ENCODE assay signal across 25 cellular contexts in genomic region chr1:209403921-209404320, GRCh38.
A peak's percentile ranks its signal among the peaks of the same experiment; 100 is the strongest.
DNase-seq lines count a peak whose midpoint lies in the region; ATAC-seq, FAIRE-seq and TF ChIP-seq lines count a peak whose summit lies in the region.
"Had no signal": no experiment of that assay in that cellular context is flagged by ENCODE, and none has a peak within 500 bp of the region (broad histone marks: within the 10 kb centered on the region; RNA-seq: fewer than 3 reads in every experiment).

No MANE protein-coding gene starts in this region.

- no peak overlapping the region for H2BK12ac ChIP-seq in neuronal stem cell (ENCODE audit: low read length)

- peak overlapping the region; percentile 39 for H3K18ac ChIP-seq in neuronal stem cell (ENCODE audit: low read length)

- H4K91ac ChIP-seq in neuronal stem cell (ENCODE audit: low read depth, low read length, poor library complexity) = no peak overlapping the region

- DNase-seq in HFFc6 (no peak), RCC 7860 (ENCODE audit: low spot score) (peak; percentile 64), epithelial cell of esophagus (ENCODE audit: low read depth) (peak; percentile 79), neuronal stem cell (ENCODE audit: low spot score) (no peak), NCI-H1694 treated with DMSO at 0.1 percent for 48 hours (lab: John Stamatoyannopoulos, UW) (no peak), vagina (ENCODE audit: extremely low spot score in 2 of 2) (no peak), prostate gland (ENCODE audit: low spot score) (no peak), left lobe of liver (ENCODE audit: low spot score) (no peak)
- DNase-seq: activated CD4-positive, alpha-beta T cell treated with anti-CD3 and anti-CD28 coated beads, Interleukin-2, amount 10 ng/mL, durations not matched to agents 24 days and 14 days; activated naive CD4-positive, alpha-beta T cell treated with anti-CD3 and anti-CD28 coated beads for 36 hours; activated T-cell treated with anti-CD3 and anti-CD28 coated beads, Interleukin-2, amount 50 U/mL, for 48 hours; colonic mucosa; DMS79 treated with DMSO at 0.1 percent for 48 hours; glutamatergic neuron; MG63; NCI-H1436; NCI-H2107; NCI-H446; psoas muscle; upper lobe of left lung had no signal

- no peak overlapping the region for H4K8ac ChIP-seq in neuronal stem cell (ENCODE audit: low read depth, low read length)

- intact Hi-C loops in vagina (cut with DNase I) (no loop called here), prostate gland (cut with DNase I) (no loop called here)

- no peak overlapping the region for H2BK5ac ChIP-seq in neuronal stem cell (ENCODE audit: low read length)

- H3K14ac ChIP-seq in neuronal stem cell (ENCODE audit: low read length) = no peak overlapping the region

- peaks cover 8% of the 10 kb centered on the region; the same call in 1 of the 2 replicates for H3K36me3 Mint-ChIP-seq in HFFc6 (ENCODE audit: low read depth)

- TF ChIP-seq CTCF in HFFc6 (IDR thresholded peaks at IDR 0.05) (no peak), epithelial cell of esophagus (IDR thresholded peaks at IDR 0.05; ENCODE audit: insufficient read depth, low read depth, low read length, missing control alignments) (no peak), vagina (IDR thresholded peaks at IDR 0.05) (no peak), prostate gland (IDR thresholded peaks at IDR 0.05) (no peak)

- no peak for TF ChIP-seq POLR2A in vagina (IDR thresholded peaks at IDR 0.05)
- no peak for TF ChIP-seq POLR2A in prostate gland (IDR thresholded peaks at IDR 0.05)

- no peak overlapping the region for H3K4ac ChIP-seq in neuronal stem cell (ENCODE audit: low read length)

- no peak overlapping the region for H3K9ac ChIP-seq in neuronal stem cell (ENCODE audit: low read depth, low read length, poor library complexity)

- peak overlapping the region; percentile 46; the same call in 1 of the 2 replicates for H3K27ac Mint-ChIP-seq in HFFc6
- H3K27ac Mint-ChIP-seq: activated CD4-positive, alpha-beta T cell treated with anti-CD3 and anti-CD28 coated beads, Interleukin-2, amount 10 ng/mL, durations not matched to agents 24 days and 14 days; activated naive CD4-positive, alpha-beta T cell treated with anti-CD3 and anti-CD28 coated beads for 36 hours; T-helper 1 cell treated with Interleukin-12 subunit alpha and Interleukin-12 subunit beta and Interleukin-4 antibody, amounts not matched to agents 30 μg/mL and 1 μg/mL, for 36 hours had no signal

- H2BK120ac ChIP-seq in neuronal stem cell (ENCODE audit: low read depth, low read length) = no peak overlapping the region

- no CpG with 5 or more reads among the region's 7 CpGs for WGBS in neuronal stem cell (ENCODE audit: extremely low coverage in 2 of 2, insufficient read length in 2 of 2, insufficient replicate concordance in 1 of 2), 2 donors
- 85% methylated on average over 7 of the region's 7 CpGs for WGBS in prostate gland

- H3K27ac ChIP-seq in neuronal stem cell (replicated peaks; ENCODE audit: low read length) = no peak overlapping the region
- no peak overlapping the region for H3K27ac ChIP-seq in vagina
- H3K27ac ChIP-seq in prostate gland = no peak overlapping the region
- H3K27ac ChIP-seq: colonic mucosa, neutrophil, psoas muscle, upper lobe of left lung, VCaP had no signal

- H3K36me3 ChIP-seq in neuronal stem cell (replicated peaks in 1 of 2; ENCODE audit: control insufficient read depth in 2 of 2, insufficient read depth in 2 of 2, low read length in 2 of 2) = no peaks in the 10 kb centered on the region
- H3K36me3 ChIP-seq in vagina = no peaks in the 10 kb centered on the region
- H3K36me3 ChIP-seq in prostate gland = no peaks in the 10 kb centered on the region
- H3K36me3 ChIP-seq: colonic mucosa, MG63, neutrophil, SJCRH30, upper lobe of left lung had no signal

- no peaks in the 10 kb centered on the region for H3K9me3 Mint-ChIP-seq in HFFc6
- H3K9me3 Mint-ChIP-seq: activated CD4-positive, alpha-beta T cell treated with anti-CD3 and anti-CD28 coated beads, Interleukin-2, amount 10 ng/mL, durations not matched to agents 24 days and 14 days; activated naive CD4-positive, alpha-beta T cell treated with anti-CD3 and anti-CD28 coated beads for 36 hours; T-helper 1 cell treated with Interleukin-12 subunit alpha and Interleukin-12 subunit beta and Interleukin-4 antibody, amounts not matched to agents 30 μg/mL and 1 μg/mL, for 36 hours had no signal

- H3K9me3 ChIP-seq in neuronal stem cell (replicated peaks in 1 of 2; ENCODE audit: control insufficient read depth in 2 of 2, insufficient read depth in 1 of 2, low read depth in 1 of 2, low read length in 2 of 2) = no peaks in the 10 kb centered on the region
- no peaks in the 10 kb centered on the region for H3K9me3 ChIP-seq in vagina
- no peaks in the 10 kb centered on the region for H3K9me3 ChIP-seq in prostate gland
- H3K9me3 ChIP-seq: colonic mucosa, MG63, neutrophil, psoas muscle, SJCRH30, upper lobe of left lung had no signal

- H2AFZ ChIP-seq in neuronal stem cell (ENCODE audit: low read length) = no peak overlapping the region

- peak overlapping the region; percentile 6 for H2AK5ac ChIP-seq in neuronal stem cell (ENCODE audit: low read depth, low read length)

- H3K4me3 Mint-ChIP-seq in HFFc6 = no peak overlapping the region
- H3K4me3 Mint-ChIP-seq: activated CD4-positive, alpha-beta T cell treated with anti-CD3 and anti-CD28 coated beads, Interleukin-2, amount 10 ng/mL, durations not matched to agents 24 days and 14 days; activated naive CD4-positive, alpha-beta T cell treated with anti-CD3 and anti-CD28 coated beads for 36 hours; T-helper 1 cell treated with Interleukin-12 subunit alpha and Interleukin-12 subunit beta and Interleukin-4 antibody, amounts not matched to agents 30 μg/mL and 1 μg/mL, for 36 hours had no signal

- H3K27me3 Mint-ChIP-seq in HFFc6 (ENCODE audit: insufficient read depth) = no peaks in the 10 kb centered on the region

- H3K4me2 ChIP-seq in neuronal stem cell (ENCODE audit: insufficient read depth, low read length, poor library complexity, severe bottlenecking) = no peak overlapping the region

- no peak overlapping the region for H3K23ac ChIP-seq in neuronal stem cell (ENCODE audit: low read depth, low read length, poor library complexity)

- H2BK15ac ChIP-seq in neuronal stem cell (ENCODE audit: low read length) = no peak overlapping the region

- no peak for ATAC-seq in left lobe of liver
- ATAC-seq: psoas muscle had no signal

- H3K79me1 ChIP-seq in neuronal stem cell (ENCODE audit: low read depth, low read length) = no peaks in the 10 kb centered on the region

- H3K27me3 ChIP-seq in neuronal stem cell (ENCODE audit: control insufficient read depth in 3 of 3, insufficient read depth in 3 of 3, low read depth in 1 of 3, low read length in 3 of 3) (no peaks in the 10 kb centered on the region), vagina (no peaks in the 10 kb centered on the region), prostate gland (replicated peaks; ENCODE audit: insufficient read depth) (no peaks in the 10 kb centered on the region)
- H3K27me3 ChIP-seq: colonic mucosa, MG63, SJCRH30, upper lobe of left lung had no signal

- H3K4me1 ChIP-seq in neuronal stem cell (ENCODE audit: control insufficient read depth in 2 of 2, insufficient read depth in 1 of 2, low read depth in 1 of 2, low read length in 2 of 2) (peaks cover 0 to 4% of the 10 kb centered on the region in 2 donors), vagina (peaks cover 7% of the 10 kb centered on the region), prostate gland (replicated peaks) (no peaks in the 10 kb centered on the region)
- H3K4me1 ChIP-seq: colonic mucosa, psoas muscle had no signal

- no peak overlapping the region for H3K4me3 ChIP-seq in epithelial cell of esophagus (ENCODE audit: low read length)
- no peak overlapping the region for H3K4me3 ChIP-seq in neuronal stem cell (ENCODE audit: low read length in 2 of 2)
- H3K4me3 ChIP-seq in vagina = no peak overlapping the region
- no peak overlapping the region for H3K4me3 ChIP-seq in prostate gland
- H3K4me3 ChIP-seq: colonic mucosa, MG63, psoas muscle, SJCRH30, upper lobe of left lung had no signal

- FAIRE-seq in RCC 7860 (lab: Jason Lieb, UNC) = peak; percentile 75
- FAIRE-seq: H54 had no signal

- peaks cover 15% of the 10 kb centered on the region for H3K4me1 Mint-ChIP-seq in HFFc6 (ENCODE audit: low read depth)
- H3K4me1 Mint-ChIP-seq: activated CD4-positive, alpha-beta T cell treated with anti-CD3 and anti-CD28 coated beads, Interleukin-2, amount 10 ng/mL, durations not matched to agents 24 days and 14 days had no signal

Comparison
In these comparisons a context has a peak if more than half of its experiments do, and no peak if none do; other contexts are left out.
1. DNase-seq: peak in RCC 7860 (single experiment) and epithelial cell of esophagus (single experiment); none in HFFc6 (single experiment), neuronal stem cell (single experiment), NCI-H1694 treated with DMSO at 0.1 percent for 48 hours (single experiment), vagina (0 of 2), prostate gland (single experiment) and left lobe of liver (single experiment).